In the genomic region with DNA sequence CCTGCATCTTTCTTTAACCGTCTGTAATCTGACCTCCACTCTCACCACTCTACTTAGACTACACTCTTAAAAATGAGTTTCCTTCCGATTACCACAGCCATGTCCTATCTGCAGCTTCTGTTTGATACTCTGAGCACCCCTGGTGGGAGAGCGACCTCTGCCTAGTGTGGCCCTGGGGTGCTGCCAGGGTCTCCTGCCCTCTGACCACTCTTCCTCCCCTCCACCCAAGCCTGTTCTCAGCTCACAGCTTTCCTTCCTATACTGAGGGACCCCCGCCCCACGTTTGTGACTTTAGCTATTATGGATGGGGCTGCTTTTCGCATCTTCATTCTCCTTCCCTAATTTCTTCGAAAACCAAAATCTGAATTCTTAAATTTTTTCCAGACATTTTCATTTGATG, we compare ENCODE assay signal across 17 cellular contexts.
DNase-seq lines count a peak whose midpoint lies in the region; TF ChIP-seq lines count a peak whose summit lies in the region.
"Had no signal": no experiment of that assay in that cellular context is flagged by ENCODE, and none has a peak within 500 bp of the region (broad histone marks: within the 10 kb centered on the region; RNA-seq: fewer than 3 reads in every experiment).

No MANE protein-coding gene starts in this region.

- WGBS in H9 (ENCODE audit: extremely low coverage, insufficient read length, low lambda C conversion rate) = 100% methylated on average over 1 of the region's 7 CpGs
- 60% methylated on average over 7 of the region's 7 CpGs for WGBS in HUES64
- 59% methylated on average over 7 of the region's 7 CpGs for WGBS in smooth muscle cell (ENCODE audit: low lambda C conversion rate)
- WGBS in endodermal cell (ENCODE audit: insufficient coverage in 1 of 2, insufficient read length in 1 of 2), 2 experiments = 74 to 77% methylated on average over 3 to 7 of the region's 7 CpGs

- H3K27me3 ChIP-seq in H9 (ENCODE audit: insufficient read depth, low read length) (no peaks in the 10 kb centered on the region), HUES64 (ENCODE audit: insufficient read depth, low read length) (no peaks in the 10 kb centered on the region), iPS-18a (ENCODE audit: control insufficient read depth, insufficient read depth, low read length) (no peaks in the 10 kb centered on the region), smooth muscle cell (ENCODE audit: low read depth) (no peaks in the 10 kb centered on the region), endodermal cell (ENCODE audit: control insufficient read depth, insufficient read depth, low read length, poor library complexity, severe bottlenecking) (no peaks in the 10 kb centered on the region)
- H3K27me3 ChIP-seq: BE2C had no signal

- no peaks in the 10 kb centered on the region for H3K9me3 ChIP-seq in H9 (ENCODE audit: control insufficient read depth, low read depth, low read length)
- H3K9me3 ChIP-seq in HUES64 (ENCODE audit: insufficient read depth, low read depth, low read length) = no peaks in the 10 kb centered on the region
- no peaks in the 10 kb centered on the region for H3K9me3 ChIP-seq in iPS-18a (ENCODE audit: control insufficient read depth, low read depth, low read length)
- no peaks in the 10 kb centered on the region for H3K9me3 ChIP-seq in smooth muscle cell (replicated peaks; ENCODE audit: low read depth)
- H3K9me3 ChIP-seq in endodermal cell (ENCODE audit: control insufficient read depth, low read length) = no peaks in the 10 kb centered on the region
- H3K9me3 ChIP-seq: A549, BE2C had no signal

- H3K27me3 Mint-ChIP-seq in H9 (ENCODE audit: low read depth) (no peaks in the 10 kb centered on the region), endodermal cell (ENCODE audit: insufficient read depth) (no peaks in the 10 kb centered on the region)
- H3K27me3 Mint-ChIP-seq: CD4-positive, alpha-beta memory T cell; IgD-negative memory B cell had no signal

- H3K79me2 ChIP-seq in H9 (ENCODE audit: insufficient read depth, low read length) = no peaks in the 10 kb centered on the region
- H3K79me2 ChIP-seq in smooth muscle cell (ENCODE audit: low read depth) = no peaks in the 10 kb centered on the region

- no peak overlapping the region for H3K27ac ChIP-seq in H9 (ENCODE audit: insufficient read length, low read depth, low read length)
- H3K27ac ChIP-seq in HUES64 (ENCODE audit: low read depth, low read length) = peak overlapping the region; percentile 38; the same call in 1 of the 2 replicates
- peak overlapping the region; percentile 11 for H3K27ac ChIP-seq in iPS-18a (ENCODE audit: low read length)
- H3K27ac ChIP-seq in smooth muscle cell (ENCODE audit: low read depth) = no peak overlapping the region
- H3K27ac ChIP-seq in endodermal cell (ENCODE audit: low read depth, low read length) = no peak overlapping the region
- H3K27ac ChIP-seq: A549, C4-2B, HL-60 had no signal

- no peak overlapping the region for H2BK120ac ChIP-seq in H9 (ENCODE audit: low read depth, low read length, poor library complexity, severe bottlenecking)

- H3K27ac Mint-ChIP-seq in H9 (no peak overlapping the region), endodermal cell (no peak overlapping the region)
- H3K27ac Mint-ChIP-seq: CD4-positive, alpha-beta memory T cell; HFFc6; IgD-negative memory B cell had no signal

- H3K23ac ChIP-seq in H9 (ENCODE audit: insufficient read length, low read depth, low read length) = no peak overlapping the region

- H4K91ac ChIP-seq in H9 (ENCODE audit: insufficient read length, low read depth, low read length) = no peak overlapping the region

- H2BK20ac ChIP-seq in H9 (ENCODE audit: low read depth, low read length, poor library complexity, severe bottlenecking) = no peak overlapping the region

- no peak overlapping the region for H3T11ph ChIP-seq in H9 (ENCODE audit: low read length)

- no peak overlapping the region for H4K5ac ChIP-seq in H9 (ENCODE audit: insufficient read length, low read depth, low read length)

- H2AFZ ChIP-seq in H9 (ENCODE audit: low read length) (no peak overlapping the region), smooth muscle cell (ENCODE audit: low read depth) (peak overlapping the region; percentile 81)

- H3K4ac ChIP-seq in H9 (ENCODE audit: low read depth, low read length) = no peak overlapping the region

- H3F3A ChIP-seq in smooth muscle cell (ENCODE audit: low read depth) = peaks cover 7% of the 10 kb centered on the region

- no peak for DNase-seq in H9
- no peak for DNase-seq in smooth muscle cell (lab: John Stamatoyannopoulos, UW; ENCODE audit: unreplicated experiment)
- no peak for DNase-seq in activated CD4-positive, alpha-beta T cell treated with anti-CD3 and anti-CD28 coated beads for 4 hours
- no peak for DNase-seq in endodermal cell
- no peak for DNase-seq in activated CD4-positive, alpha-beta T cell treated with anti-CD3 and anti-CD28 coated beads for 1 hour
- DNase-seq: BE2C; CD4-positive, alpha-beta memory T cell; DMS79; GOT3; HCEC 1CT; HFFc6 had no signal

- H3K9me3 Mint-ChIP-seq in H9 = no peaks in the 10 kb centered on the region
- no peaks in the 10 kb centered on the region for H3K9me3 Mint-ChIP-seq in endodermal cell
- H3K9me3 Mint-ChIP-seq: CD4-positive, alpha-beta memory T cell; HFFc6; IgD-negative memory B cell had no signal

- H3K14ac ChIP-seq in H9 (ENCODE audit: insufficient read depth, low read length) = 0 out of 2 replicates have a peak overlapping the region, but pooled peaks have one; percentile 79

- H3K9ac ChIP-seq in H9 (ENCODE audit: extremely low read depth, insufficient read length, low read length) (no peak overlapping the region), HUES64 (ENCODE audit: low read depth, low read length) (peak overlapping the region; percentile 30; the same call in 1 of the 2 replicates), iPS-18a (ENCODE audit: low read length) (no peak overlapping the region), smooth muscle cell (ENCODE audit: low read depth) (no peak overlapping the region), endodermal cell (ENCODE audit: extremely low read depth, low read length, poor library complexity, severe bottlenecking) (no peak overlapping the region)

- H3K4me1 Mint-ChIP-seq in H9 (peaks cover 0 to 4% of the 10 kb centered on the region in 2 experiments; a peak in 2 of 4 replicates), endodermal cell (no peaks in the 10 kb centered on the region)
- H3K4me1 Mint-ChIP-seq: CD4-positive, alpha-beta memory T cell had no signal

- no peak overlapping the region for H2BK5ac ChIP-seq in H9 (ENCODE audit: insufficient read length, low read length)

- TF ChIP-seq CTCF in H9 (conservative IDR thresholded peaks at IDR 0.05) (no peak), smooth muscle cell (IDR thresholded peaks at IDR 0.05; ENCODE audit: borderline replicate concordance, insufficient read depth, poor library complexity, severe bottlenecking) (no peak), endodermal cell (conservative IDR thresholded peaks at IDR 0.05) (no peak)

- peak overlapping the region; percentile 25 for H3K18ac ChIP-seq in H9 (ENCODE audit: insufficient read length, low read depth, low read length)

- H2AK5ac ChIP-seq in H9 (ENCODE audit: insufficient read length, low read length) = no peak overlapping the region

- H4K8ac ChIP-seq in H9 (replicated peaks; ENCODE audit: insufficient read length, low read depth, low read length) = no peak overlapping the region

- no peak overlapping the region for H2BK12ac ChIP-seq in H9 (ENCODE audit: insufficient read length, low read depth, low read length)

- no peak overlapping the region for H3K4me2 ChIP-seq in H9 (ENCODE audit: insufficient read depth, insufficient read length, low read length)
- H3K4me2 ChIP-seq in smooth muscle cell = peak overlapping the region; percentile 8
- H3K4me2 ChIP-seq: A549 had no signal

- H3K4me1 ChIP-seq in H9 (ENCODE audit: insufficient read depth, low read length) (peaks cover 8% of the 10 kb centered on the region; the same call in 1 of the 2 replicates), HUES64 (ENCODE audit: insufficient read depth, low read length) (peaks cover 28% of the 10 kb centered on the region), iPS-18a (ENCODE audit: control insufficient read depth, low read depth, low read length) (peaks cover 24% of the 10 kb centered on the region), smooth muscle cell (ENCODE audit: low read depth) (peaks cover 3% of the 10 kb centered on the region), endodermal cell (ENCODE audit: control insufficient read depth, insufficient read depth, low read length) (no peaks in the 10 kb centered on the region)
- H3K4me1 ChIP-seq: A549, BE2C had no signal

- no peak overlapping the region for H2BK15ac ChIP-seq in H9 (ENCODE audit: low read depth, low read length)

- no peak overlapping the region for H3K56ac ChIP-seq in H9 (ENCODE audit: insufficient read length, low read depth, low read length)

- H4K20me1 ChIP-seq in H9 (ENCODE audit: control insufficient read depth, insufficient read depth, insufficient read length) = no peaks in the 10 kb centered on the region
- H4K20me1 ChIP-seq in smooth muscle cell (ENCODE audit: low read depth) = no peaks in the 10 kb centered on the region

- no peaks in the 10 kb centered on the region for H3K36me3 ChIP-seq in HUES64 (ENCODE audit: insufficient read depth, low read length)
- no peaks in the 10 kb centered on the region for H3K36me3 ChIP-seq in iPS-18a (ENCODE audit: control insufficient read depth, low read depth, low read length)
- H3K36me3 ChIP-seq in smooth muscle cell (ENCODE audit: low read depth) = no peaks in the 10 kb centered on the region
- no peaks in the 10 kb centered on the region for H3K36me3 ChIP-seq in endodermal cell (ENCODE audit: control insufficient read depth, insufficient read depth, low read length)
- H3K36me3 ChIP-seq: BE2C had no signal

- no peaks in the 10 kb centered on the region for H3K79me1 ChIP-seq in H9 (ENCODE audit: insufficient read depth, low read depth, low read length, poor library complexity, severe bottlenecking)

- H3K4me3 ChIP-seq in HUES64 (ENCODE audit: low read length) (no peak overlapping the region), iPS-18a (ENCODE audit: low read length) (peak overlapping the region; percentile 21), smooth muscle cell (no peak overlapping the region), endodermal cell (ENCODE audit: low read length) (no peak overlapping the region)
- H3K4me3 ChIP-seq: A549 had no signal

- no peak overlapping the region for H3K4me3 Mint-ChIP-seq in H9
- H3K4me3 Mint-ChIP-seq in endodermal cell = no peak overlapping the region
- H3K4me3 Mint-ChIP-seq: CD4-positive, alpha-beta memory T cell; HFFc6; IgD-negative memory B cell had no signal

- H3K23me2 ChIP-seq in H9 (ENCODE audit: insufficient read length, low read depth, low read length, poor library complexity, severe bottlenecking) = no peaks in the 10 kb centered on the region

- H3K36me3 Mint-ChIP-seq in H9 (ENCODE audit: insufficient read depth in 1 of 3, low read depth in 3 of 3) (no peaks in the 10 kb centered on the region; a peak in 1 of 7 replicates), endodermal cell (ENCODE audit: low read depth) (no peaks in the 10 kb centered on the region)
- H3K36me3 Mint-ChIP-seq: CD4-positive, alpha-beta memory T cell had no signal

Comparison
In these comparisons a context has a peak if more than half of its experiments do, and no peak if none do; other contexts are left out.
1. H3K27ac ChIP-seq: peak in HUES64 (single experiment) and iPS-18a (single experiment); none in H9 (single experiment), smooth muscle cell (single experiment) and endodermal cell (single experiment).